12 cellular contexts compared by ENCODE assay signal in genomic region chr7:151063212-151063561, GRCh38. TPM values are rescaled to one million over a fixed set of nuclear protein-coding genes. Genes with fewer than 3 reads are reported as not detected.
DNase-seq lines count a peak whose midpoint lies in the region; ATAC-seq and TF ChIP-seq lines count a peak whose summit lies in the region.
"Had no signal": no experiment of that assay in that cellular context is flagged by ENCODE, and none has a peak within 500 bp of the region (broad histone marks: within the 10 kb centered on the region; RNA-seq: fewer than 3 reads in every experiment).

No MANE protein-coding gene starts in this region.

- H3K4me3 ChIP-seq in HFF-Myc (replicated peaks; ENCODE audit: low read depth, low read length) = peak overlapping the region; percentile 30
- peak overlapping the region; percentile 28 for H3K4me3 ChIP-seq in choroid plexus epithelial cell (ENCODE audit: low read depth, low read length)
- H3K4me3 ChIP-seq in kidney epithelial cell (ENCODE audit: low read depth, low read length) = peak overlapping the region; percentile 9

- H3K36me3 Mint-ChIP-seq in stimulated activated effector memory CD8-positive, alpha-beta T cell treated with anti-CD3 and anti-CD28 coated beads, Interleukin-12 subunit alpha, Interleukin-12 subunit beta, amount 100 ng/mL, for 72 hours = peaks cover 49% of the 10 kb centered on the region
- H3K36me3 Mint-ChIP-seq in activated CD4-positive, alpha-beta memory T cell treated with anti-CD3 and anti-CD28 coated beads for 36 hours = peaks cover 11% of the 10 kb centered on the region

- ATAC-seq in stimulated activated effector memory CD8-positive, alpha-beta T cell treated with anti-CD3 and anti-CD28 coated beads, Interleukin-12 subunit alpha, Interleukin-12 subunit beta, amount 100 ng/mL, for 72 hours = no peak
- ATAC-seq in GM19452 (IDR thresholded peaks at IDR 0.05; ENCODE audit: unreplicated experiment) = no peak
- ATAC-seq in GM21717 (IDR thresholded peaks at IDR 0.05; ENCODE audit: unreplicated experiment) = no peak

- intact Hi-C loops in activated CD4-positive, alpha-beta memory T cell treated with anti-CD3 and anti-CD28 coated beads for 36 hours (cut with micrococcal nuclease) = no loop called here

- no peak overlapping the region for H3K4me3 Mint-ChIP-seq in stimulated activated effector memory CD8-positive, alpha-beta T cell treated with anti-CD3 and anti-CD28 coated beads, Interleukin-12 subunit alpha, Interleukin-12 subunit beta, amount 100 ng/mL, for 72 hours
- no peak overlapping the region for H3K4me3 Mint-ChIP-seq in activated CD4-positive, alpha-beta memory T cell treated with anti-CD3 and anti-CD28 coated beads for 36 hours
- H3K4me3 Mint-ChIP-seq: activated naive CD4-positive, alpha-beta T cell treated with anti-CD3 and anti-CD28 coated beads, Interleukin-2, amount 50 U/mL, for 24 hours; immature natural killer cell; T-helper 2 cell treated with Interferon-gamma antibody and Interleukin-4, amounts not matched to agents 5 μg/mL and 100 μg/mL, for 36 hours had no signal

- no peaks in the 10 kb centered on the region for H3K27me3 ChIP-seq in kidney epithelial cell (ENCODE audit: control insufficient read depth, insufficient read depth, low read length)

- TF ChIP-seq CTCF in HFF-Myc (IDR thresholded peaks at IDR 0.05; ENCODE audit: low read depth, low read length, missing control alignments) = no peak
- no peak for TF ChIP-seq CTCF in choroid plexus epithelial cell (conservative IDR thresholded peaks at IDR 0.05; ENCODE audit: low read depth, low read length)
- no peak for TF ChIP-seq CTCF in kidney epithelial cell (IDR thresholded peaks at IDR 0.05; ENCODE audit: insufficient read depth, low read length, poor library complexity, severe bottlenecking)

- peaks cover 28% of the 10 kb centered on the region for H3K4me1 Mint-ChIP-seq in stimulated activated effector memory CD8-positive, alpha-beta T cell treated with anti-CD3 and anti-CD28 coated beads, Interleukin-12 subunit alpha, Interleukin-12 subunit beta, amount 100 ng/mL, for 72 hours
- peaks cover 15% of the 10 kb centered on the region for H3K4me1 Mint-ChIP-seq in activated CD4-positive, alpha-beta memory T cell treated with anti-CD3 and anti-CD28 coated beads for 36 hours (ENCODE audit: low read depth)

- H3K27me3 Mint-ChIP-seq in activated CD4-positive, alpha-beta memory T cell treated with anti-CD3 and anti-CD28 coated beads for 36 hours = no peaks in the 10 kb centered on the region
- H3K27me3 Mint-ChIP-seq: activated naive CD4-positive, alpha-beta T cell treated with anti-CD3 and anti-CD28 coated beads, Interleukin-2, amount 50 U/mL, for 24 hours had no signal

- H3K27ac Mint-ChIP-seq in stimulated activated effector memory CD8-positive, alpha-beta T cell treated with anti-CD3 and anti-CD28 coated beads, Interleukin-12 subunit alpha, Interleukin-12 subunit beta, amount 100 ng/mL, for 72 hours = peak overlapping the region; percentile 10
- no peak overlapping the region for H3K27ac Mint-ChIP-seq in activated CD4-positive, alpha-beta memory T cell treated with anti-CD3 and anti-CD28 coated beads for 36 hours
- H3K27ac Mint-ChIP-seq: activated naive CD4-positive, alpha-beta T cell treated with anti-CD3 and anti-CD28 coated beads, Interleukin-2, amount 50 U/mL, for 24 hours; immature natural killer cell; T-helper 2 cell treated with Interferon-gamma antibody and Interleukin-4, amounts not matched to agents 5 μg/mL and 100 μg/mL, for 36 hours had no signal

- H3K9me3 Mint-ChIP-seq in stimulated activated effector memory CD8-positive, alpha-beta T cell treated with anti-CD3 and anti-CD28 coated beads, Interleukin-12 subunit alpha, Interleukin-12 subunit beta, amount 100 ng/mL, for 72 hours = no peaks in the 10 kb centered on the region
- H3K9me3 Mint-ChIP-seq in activated CD4-positive, alpha-beta memory T cell treated with anti-CD3 and anti-CD28 coated beads for 36 hours = no peaks in the 10 kb centered on the region
- H3K9me3 Mint-ChIP-seq: activated naive CD4-positive, alpha-beta T cell treated with anti-CD3 and anti-CD28 coated beads, Interleukin-2, amount 50 U/mL, for 24 hours; immature natural killer cell; T-helper 2 cell treated with Interferon-gamma antibody and Interleukin-4, amounts not matched to agents 5 μg/mL and 100 μg/mL, for 36 hours had no signal

- peaks cover 2% of the 10 kb centered on the region for H3K36me3 ChIP-seq in kidney epithelial cell (ENCODE audit: control insufficient read depth, insufficient read depth, low read length)

- POLR2A ChIA-PET in activated CD4-positive, alpha-beta memory T cell treated with anti-CD3 and anti-CD28 coated beads for 36 hours (lab: Charles Lee) = interaction anchor here (0.6 kb wide), 1 partner anchor 315 kb away, joined by 5 read pairs; no protein-coding TSS in a partner anchor

- DNase-seq in HFF-Myc (ENCODE audit: extremely low read depth, low read depth) = no peak
- peak; percentile 80 for DNase-seq in choroid plexus epithelial cell (ENCODE audit: low read depth)
- DNase-seq in kidney epithelial cell (ENCODE audit: low read depth) = no peak
- no peak for DNase-seq in stimulated activated effector memory CD8-positive, alpha-beta T cell treated with anti-CD3 and anti-CD28 coated beads, Interleukin-12 subunit alpha, Interleukin-12 subunit beta, amount 100 ng/mL, for 72 hours (ENCODE audit: low spot score in 2 of 2)
- DNase-seq in activated CD4-positive, alpha-beta memory T cell treated with anti-CD3 and anti-CD28 coated beads for 36 hours = no peak
- DNase-seq in stimulated activated CD4-positive, alpha-beta T cell treated with anti-CD3 and anti-CD28 coated beads, Interleukin-4, amount 100 ng/mL, for 24 hours = no peak
- DNase-seq: immature natural killer cell, NCI-H2107 had no signal

- CTCF ChIA-PET in activated CD4-positive, alpha-beta memory T cell treated with anti-CD3 and anti-CD28 coated beads for 36 hours (lab: Charles Lee) = interaction anchor here (0.8 to 1.3 kb wide), 2 partner anchors 35 to 79 kb away, joined by 3 read pairs; partner anchors contain the start of gene ABCB8

RNA-seq across cellular contexts. Expression of gene SLC4A2, which starts 3.8 kb away (rescaled TPM):
- total RNA-seq in kidney epithelial cell = 166 and 201 TPM in 2 replicates
- total RNA-seq in activated CD4-positive, alpha-beta memory T cell treated with anti-CD3 and anti-CD28 coated beads for 36 hours = 10 to 100 TPM; 46.7 to 50.5 TPM

RNA-seq across cellular contexts. Expression of gene CDK5, which starts 5.5 kb away (rescaled TPM):
- total RNA-seq in kidney epithelial cell = 21.5 and 27.0 TPM in 2 replicates
- total RNA-seq in activated CD4-positive, alpha-beta memory T cell treated with anti-CD3 and anti-CD28 coated beads for 36 hours = 10 to 100 TPM; 12.8 to 14.1 TPM

RNA-seq across cellular contexts. Expression of gene ASIC3, which starts 14.9 kb away (rescaled TPM):
- 0.04 and 0.41 TPM in 2 replicates for total RNA-seq in kidney epithelial cell
- 1 to 10 TPM; 5.3 to 7.6 TPM for total RNA-seq in activated CD4-positive, alpha-beta memory T cell treated with anti-CD3 and anti-CD28 coated beads for 36 hours

RNA-seq across cellular contexts. Expression of gene FASTK, which starts 17.4 kb away (rescaled TPM):
- total RNA-seq in kidney epithelial cell = 70.9 and 71.7 TPM in 2 replicates
- total RNA-seq in activated CD4-positive, alpha-beta memory T cell treated with anti-CD3 and anti-CD28 coated beads for 36 hours = 10 to 100 TPM; 56.8 to 57.4 TPM

RNA-seq across cellular contexts. Expression of gene TMUB1, which starts 20.1 kb away (rescaled TPM):
- total RNA-seq in kidney epithelial cell = 46.3 and 66.0 TPM in 2 replicates
- total RNA-seq in activated CD4-positive, alpha-beta memory T cell treated with anti-CD3 and anti-CD28 coated beads for 36 hours = 10 to 100 TPM; 53.8 to 60.9 TPM
